34 cellular contexts compared by ENCODE assay signal in genomic region chr12:129097451-129097850, GRCh38.
"Had no signal": no experiment of that assay in that cellular context is flagged by ENCODE, and none has a peak within 500 bp of the region (broad histone marks: within the 10 kb centered on the region; RNA-seq: fewer than 3 reads in every experiment).

No MANE protein-coding gene starts in this region.

- FAIRE-seq: astrocyte, bronchial epithelial cell had no signal

- H3K4me1 ChIP-seq: adrenal gland, ascending aorta, body of pancreas, breast epithelium had no signal

- H3K9me3 ChIP-seq: adrenal gland, ascending aorta, body of pancreas had no signal

- H3K27me3 ChIP-seq: adrenal gland, ascending aorta, body of pancreas, brain microvascular endothelial cell, breast epithelium, cardiac muscle cell had no signal

- H3K27ac ChIP-seq: adrenal gland, ascending aorta, body of pancreas, brain microvascular endothelial cell, breast epithelium, cardiac muscle cell had no signal

- H3K4me3 ChIP-seq: adrenal gland, ascending aorta, body of pancreas, breast epithelium, cardiac muscle cell had no signal

- ATAC-seq: activated naive CD4-positive, alpha-beta T cell treated with anti-CD3 and anti-CD28 coated beads, Interleukin-2, amount 50 U/mL, for 72 hours; activated naive CD8-positive, alpha-beta T cell treated with anti-CD3 and anti-CD28 coated beads, Interleukin-2, amount 50 U/mL, for 24 hours; activated T-cell treated with anti-CD3 and anti-CD28 coated beads, Interleukin-2, amount 50 U/mL, for 4 hours; activated T-cell treated with anti-CD3 and anti-CD28 coated beads, Interleukin-2, amount 50 U/mL, for 72 hours; activated T-helper 17 cell treated with anti-CD3 and anti-CD28 coated beads, Interleukin-2, amount 50 U/mL, for 72 hours; body of pancreas had no signal

- DNase-seq: activated effector memory CD4-positive, alpha-beta T cell treated with anti-CD3 and anti-CD28 coated beads, Interleukin-2, amount 50 U/mL, for 16 hours; activated effector memory CD4-positive, alpha-beta T cell treated with Interleukin-2 at 50 U/mL for 16 hours; activated gamma-delta T cell; activated gamma-delta T cell treated with Interleukin-2 at 50 U/mL for 16 hours; activated naive CD4-positive, alpha-beta T cell; activated naive CD4-positive, alpha-beta T cell treated with anti-CD3 and anti-CD28 coated beads for 36 hours; activated naive CD4-positive, alpha-beta T cell treated with anti-CD3 and anti-CD28 coated beads, Interleukin-2, amount 10 ng/mL, durations not matched to agents 7 days and 5 days; activated naive CD4-positive, alpha-beta T cell treated with anti-CD3 and anti-CD28 coated beads, Interleukin-2, amount 50 U/mL, for 16 hours; activated naive CD4-positive, alpha-beta T cell treated with Interleukin-2 at 50 U/mL for 16 hours; activated naive CD8-positive, alpha-beta T cell treated with anti-CD3 and anti-CD28 coated beads for 36 hours; activated naive CD8-positive, alpha-beta T cell treated with anti-CD3 and anti-CD28 coated beads, Interleukin-2, amount 10 ng/mL, durations not matched to agents 7 days and 5 days; activated naive CD8-positive, alpha-beta T cell treated with anti-CD3 and anti-CD28 coated beads, Interleukin-2, amount 50 U/mL, for 24 hours; activated T-cell treated with anti-CD3 and anti-CD28 coated beads, Interleukin-2, amount 50 U/mL, for 1 hour; activated T-cell treated with anti-CD3 and anti-CD28 coated beads, Interleukin-2, amount 50 U/mL, for 24 hours; activated T-cell treated with anti-CD3 and anti-CD28 coated beads, Interleukin-2, amount 50 U/mL, for 4 hours; activated T-cell treated with anti-CD3 and anti-CD28 coated beads, Interleukin-2, amount 50 U/mL, for 48 hours; activated T-cell treated with anti-CD3 and anti-CD28 coated beads, Interleukin-2, amount 50 U/mL, for 72 hours; adrenal gland; amniotic stem cell; amygdala; anterior cingulate cortex; aorta; body of pancreas; brain microvascular endothelial cell; caudate nucleus; central memory CD4-positive, alpha-beta T cell; cerebellar nuclear complex had no signal

- H3K36me3 ChIP-seq: adrenal gland, ascending aorta, brain microvascular endothelial cell, breast epithelium, cardiac muscle cell had no signal
